In the genomic region with DNA sequence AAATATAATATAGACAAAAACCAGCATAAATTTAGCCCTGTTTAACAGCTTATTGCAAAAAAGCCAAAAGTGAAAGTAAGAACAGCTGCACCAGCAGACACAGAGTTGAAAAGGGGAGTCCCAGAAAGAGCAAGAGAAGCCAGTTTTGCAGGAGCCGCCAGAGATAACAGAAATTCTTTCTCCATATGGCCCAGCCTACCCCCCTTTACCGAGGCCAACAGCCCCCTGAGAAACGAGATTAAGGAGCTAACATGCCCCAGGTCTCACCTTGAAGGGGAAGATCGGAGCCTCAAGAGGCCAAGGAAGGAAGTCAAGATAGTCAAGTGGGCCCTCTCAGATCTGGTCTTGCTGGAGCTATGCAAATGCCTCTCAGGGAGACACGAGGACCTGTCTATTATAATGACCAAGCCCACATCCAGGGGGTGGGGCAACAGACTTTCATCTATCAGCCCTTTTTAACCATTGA, we compare ENCODE assay signal across 9 cellular contexts. TPM values are rescaled to one million over a fixed set of nuclear protein-coding genes. Genes with fewer than 3 reads are reported as not detected.
A peak's percentile ranks its signal among the peaks of the same experiment; 100 is the strongest.
DNase-seq lines count a peak whose midpoint lies in the region; ATAC-seq and TF ChIP-seq lines count a peak whose summit lies in the region.
"Had no signal": no experiment of that assay in that cellular context is flagged by ENCODE, and none has a peak within 500 bp of the region (broad histone marks: within the 10 kb centered on the region; RNA-seq: fewer than 3 reads in every experiment).

No MANE protein-coding gene starts in this region.

- no peaks in the 10 kb centered on the region for H3K27me3 ChIP-seq in CD4-positive, CD25-positive, alpha-beta regulatory T cell (ENCODE audit: control insufficient read depth, insufficient read depth, low read length)
- H3K27me3 ChIP-seq in psoas muscle (ENCODE audit: insufficient read depth in 3 of 3, low read length in 2 of 3) = no peaks in the 10 kb centered on the region
- H3K27me3 ChIP-seq in A673 (replicated peaks; ENCODE audit: insufficient read depth, low read depth, low read length, poor library complexity) = no peaks in the 10 kb centered on the region

- H3K4me1 ChIP-seq in CD4-positive, CD25-positive, alpha-beta regulatory T cell (ENCODE audit: control insufficient read depth, insufficient read depth, low read length, poor library complexity, severe bottlenecking) = peaks cover 43% of the 10 kb centered on the region
- H3K4me1 ChIP-seq in psoas muscle = peaks cover 7% of the 10 kb centered on the region
- no peaks in the 10 kb centered on the region for H3K4me1 ChIP-seq in A673 (ENCODE audit: insufficient read depth, low read length, poor library complexity, severe bottlenecking)

- H3K9me3 ChIP-seq in CD4-positive, CD25-positive, alpha-beta regulatory T cell (ENCODE audit: control insufficient read depth in 2 of 2, low read length in 2 of 2) = no peaks in the 10 kb centered on the region
- no peaks in the 10 kb centered on the region for H3K9me3 ChIP-seq in psoas muscle
- no peaks in the 10 kb centered on the region for H3K9me3 ChIP-seq in A673 (ENCODE audit: low read depth, low read length, poor library complexity, severe bottlenecking)

- peaks cover 0 to 2% (median 0%) of the 10 kb centered on the region in 7 donors for H3K9me3 Mint-ChIP-seq in CD4-positive, CD25-positive, alpha-beta regulatory T cell
- no peaks in the 10 kb centered on the region for H3K9me3 Mint-ChIP-seq in MCF 10A (ENCODE audit: unreplicated experiment)

- peak overlapping the region; percentile 79 to 95 (median 86) for H3K4me3 Mint-ChIP-seq in CD4-positive, CD25-positive, alpha-beta regulatory T cell
- peak overlapping the region; percentile 63 for H3K4me3 Mint-ChIP-seq in MCF 10A (ENCODE audit: unreplicated experiment)

- H3K4me3 ChIP-seq in CD4-positive, CD25-positive, alpha-beta regulatory T cell (ENCODE audit: low read depth, low read length) = peak overlapping the region; percentile 76
- peak overlapping the region; percentile 10 for H3K4me3 ChIP-seq in psoas muscle
- H3K4me3 ChIP-seq in A673 (ENCODE audit: low read depth, low read length, poor library complexity, severe bottlenecking) = no peak overlapping the region

- WGBS in psoas muscle, 3 donors = 27 to 34% (median 34%) methylated on average over 5 of the region's 5 CpGs

- no peaks in the 10 kb centered on the region for H3K36me3 ChIP-seq in CD4-positive, CD25-positive, alpha-beta regulatory T cell (ENCODE audit: control insufficient read depth, insufficient read depth, low read length)
- no peaks in the 10 kb centered on the region for H3K36me3 ChIP-seq in psoas muscle (ENCODE audit: insufficient read depth in 1 of 2, low read depth in 1 of 2)
- H3K36me3 ChIP-seq in A673 (ENCODE audit: insufficient read depth, low read length, poor library complexity, severe bottlenecking) = no peaks in the 10 kb centered on the region

- TF ChIP-seq CTCF in MCF 10A (IDR thresholded peaks at IDR 0.05; ENCODE audit: unreplicated experiment) (no peak), psoas muscle (IDR thresholded peaks at IDR 0.05) (no peak), A673 (conservative IDR thresholded peaks at IDR 0.05; ENCODE audit: low read depth, low read length) (no peak)

- H3K27me3 Mint-ChIP-seq in CD4-positive, CD25-positive, alpha-beta regulatory T cell = no peaks in the 10 kb centered on the region
- no peaks in the 10 kb centered on the region for H3K27me3 Mint-ChIP-seq in MCF 10A (ENCODE audit: insufficient read depth, unreplicated experiment)

- intact Hi-C loops in MCF 10A (cut with micrococcal nuclease) (no loop called here), psoas muscle (cut with DNase I) (no loop called here), A673 (cut with micrococcal nuclease; ENCODE audit: unreplicated experiment) (no loop called here)

- H3K4me1 Mint-ChIP-seq in CD4-positive, CD25-positive, alpha-beta regulatory T cell = peaks cover 39 to 74% (median 58%) of the 10 kb centered on the region in 4 donors
- H3K4me1 Mint-ChIP-seq in MCF 10A (ENCODE audit: insufficient read depth, unreplicated experiment) = peaks cover 36% of the 10 kb centered on the region

- peak; percentile 35 to 43 for ATAC-seq in CD4-positive, CD25-positive, alpha-beta regulatory T cell (ENCODE audit: low read depth in 2 of 2)
- peak; percentile 62 for ATAC-seq in GM19351 (IDR thresholded peaks at IDR 0.05; ENCODE audit: unreplicated experiment)
- ATAC-seq in HG03442 (IDR thresholded peaks at IDR 0.05; ENCODE audit: unreplicated experiment) = peak; percentile 46
- ATAC-seq in psoas muscle = no peak
- ATAC-seq: HCT116 had no signal

- H3K36me3 Mint-ChIP-seq in CD4-positive, CD25-positive, alpha-beta regulatory T cell = peaks cover 8% of the 10 kb centered on the region
- peaks cover 18% of the 10 kb centered on the region for H3K36me3 Mint-ChIP-seq in MCF 10A (ENCODE audit: insufficient read depth, unreplicated experiment)

- peak; percentile 7 to 88 (median 39) for DNase-seq in CD4-positive, CD25-positive, alpha-beta regulatory T cell
- DNase-seq in MCF 10A (ENCODE audit: unreplicated experiment) = no peak
- DNase-seq in psoas muscle = no peak
- no peak for DNase-seq in NCI-H1417 treated with DMSO at 0.1 percent for 48 hours (lab: John Stamatoyannopoulos, UW)
- no peak for DNase-seq in SHP77 treated with DMSO at 0.1 percent for 48 hours (lab: John Stamatoyannopoulos, UW)
- DNase-seq in A673 (ENCODE audit: low spot score) = no peak

- CTCF ChIA-PET in MCF 10A (lab: Yijun Ruan, JAX) (interaction anchor here (0.7 to 2.2 kb wide), 6 partner anchors 9 to 193 kb away, joined by 3 to 8 read pairs (median 6); no protein-coding TSS in a partner anchor), A673 (lab: Charles Lee) (no interaction called here)

- H3K27ac Mint-ChIP-seq in CD4-positive, CD25-positive, alpha-beta regulatory T cell = peak overlapping the region; percentile 89 to 96 (median 93)
- peak overlapping the region; percentile 46 for H3K27ac Mint-ChIP-seq in MCF 10A (ENCODE audit: low read depth, unreplicated experiment)

- H3K27ac ChIP-seq in CD4-positive, CD25-positive, alpha-beta regulatory T cell (ENCODE audit: insufficient read depth, low read length, poor library complexity, severe bottlenecking) = peak overlapping the region; percentile 84
- H3K27ac ChIP-seq in psoas muscle = no peak overlapping the region
- no peak overlapping the region for H3K27ac ChIP-seq in A673 (ENCODE audit: low read depth, low read length, poor library complexity, severe bottlenecking)

- BruUV-seq in MCF 10A (replicated peaks; lab: Mats Ljungman, UMichigan) (no TSS peak), A673 (replicated peaks; lab: Mats Ljungman, UMichigan) (no TSS peak)

- POLR2A ChIA-PET in MCF 10A (lab: Yijun Ruan, JAX) (interaction anchor here (0.8 kb wide), 1 partner anchor 8 kb away, joined by 5 read pairs; no protein-coding TSS in a partner anchor), A673 (lab: Charles Lee; ENCODE audit: low non-redundant PET) (no interaction called here)

RNA-seq across cellular contexts. Expression of gene ACOX3, which starts 4.8 kb away (rescaled TPM):
- 13.2 TPM for total RNA-seq in CD4-positive, CD25-positive, alpha-beta regulatory T cell
- polyA plus RNA-seq in CD4-positive, CD25-positive, alpha-beta regulatory T cell = 10 to 100 TPM; 13.0 to 22.0 (median 14.7) TPM
- total RNA-seq in MCF 10A (2022) (17.9 TPM in 2 replicates), psoas muscle (10 to 100 TPM; 10.3 to 18.8 (median 12.6) TPM), A673 (2021) (14.3 and 18.9 TPM in 2 replicates)
- polyA plus RNA-seq in psoas muscle = 10 to 100 TPM in 1 of 3 donors, 1 to 10 TPM in 2; 5.6 to 10.8 (median 8.1) TPM

RNA-seq across cellular contexts. Expression of gene TRMT44, which starts 4.9 kb away (rescaled TPM):
- 26.2 TPM for total RNA-seq in CD4-positive, CD25-positive, alpha-beta regulatory T cell
- 10 to 100 TPM; 10.9 to 18.8 (median 13.2) TPM for polyA plus RNA-seq in CD4-positive, CD25-positive, alpha-beta regulatory T cell
- total RNA-seq in MCF 10A (2022) (23.2 and 24.4 TPM in 2 replicates), psoas muscle (1 to 10 TPM; 5.4 to 9.1 (median 6.8) TPM), A673 (2021) (22.4 and 22.9 TPM in 2 replicates)
- polyA plus RNA-seq in psoas muscle = 1 to 10 TPM; 3.4 to 5.0 (median 3.6) TPM

Comparison
In these comparisons a context has a peak if more than half of its experiments do, and no peak if none do; other contexts are left out.
1. ATAC-seq: peak in CD4-positive, CD25-positive, alpha-beta regulatory T cell (2 of 2), GM19351 (single experiment) and HG03442 (single experiment); none in psoas muscle (0 of 4).
2. DNase-seq: peak in CD4-positive, CD25-positive, alpha-beta regulatory T cell (3 of 3); none in MCF 10A (single experiment), psoas muscle (0 of 2), NCI-H1417 treated with DMSO at 0.1 percent for 48 hours (single experiment), SHP77 treated with DMSO at 0.1 percent for 48 hours (single experiment) and A673 (single experiment).